Comparison of ENCODE assay signal across 2 cellular contexts in the genomic region with DNA sequence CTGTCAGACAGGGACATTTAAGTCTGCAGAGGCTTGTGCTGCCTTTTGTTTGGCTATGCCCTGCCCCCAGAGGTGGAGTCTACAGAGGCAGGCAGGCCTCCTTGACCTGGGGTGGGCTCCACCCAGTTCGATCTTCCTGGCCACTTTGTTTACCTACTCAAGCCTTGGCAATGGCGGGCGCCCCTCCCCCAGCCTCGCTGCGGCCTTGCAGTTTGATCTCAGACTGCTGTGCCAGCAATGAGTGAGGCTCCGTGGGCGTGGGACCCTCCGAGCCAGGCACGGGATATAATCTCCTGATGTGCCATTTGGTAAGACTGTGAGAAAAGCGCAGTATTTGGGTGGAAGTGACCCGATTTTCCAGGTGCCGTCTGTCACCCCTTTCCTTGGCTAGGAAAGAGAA.
DNase-seq lines count a peak whose midpoint lies in the region; FAIRE-seq and TF ChIP-seq lines count a peak whose summit lies in the region.
"Not testable (repeated sequence)": the region's sequence is repeated elsewhere in the genome, so short reads cannot be mapped to it uniquely, and the experiment has no call there.

No MANE protein-coding gene starts in this region.

- intact Hi-C loops in kidney (cut with DNase I); posterior vena cava (cut with DNase I): not testable (repeated sequence)

- not testable (repeated sequence) for H3K9ac ChIP-seq in kidney (ENCODE audit: low read length in 2 of 2)

- not testable (repeated sequence) for H3K9me3 ChIP-seq in kidney (ENCODE audit: control insufficient read depth in 1 of 2, low read length in 2 of 2)

- not testable (repeated sequence) for FAIRE-seq in kidney (lab: Jason Lieb, UNC)

- not testable (repeated sequence) for H3K4me1 ChIP-seq in kidney (ENCODE audit: control insufficient read depth in 1 of 2, insufficient read depth in 1 of 2, low read depth in 1 of 2, low read length in 2 of 2)

- H3K4me3 ChIP-seq in kidney (ENCODE audit: low read length in 2 of 2), result not testable (repeated sequence)

- not testable (repeated sequence) for TF ChIP-seq CTCF in kidney (IDR thresholded peaks at IDR 0.05; ENCODE audit: borderline replicate concordance, extremely low read depth, insufficient read depth)

- peak; percentile 66 for DNase-seq in kidney
- peak; percentile 52 for DNase-seq in posterior vena cava (ENCODE audit: low spot score)

- H3K36me3 ChIP-seq in kidney (ENCODE audit: control insufficient read depth in 1 of 2, insufficient read depth in 2 of 2, low read length in 2 of 2), result not testable (repeated sequence)

- H3K27ac ChIP-seq in kidney (ENCODE audit: low read depth in 2 of 2, low read length in 2 of 2), result not testable (repeated sequence)
